Comparison of ENCODE assay signal across 8 cellular contexts in the genomic region with DNA sequence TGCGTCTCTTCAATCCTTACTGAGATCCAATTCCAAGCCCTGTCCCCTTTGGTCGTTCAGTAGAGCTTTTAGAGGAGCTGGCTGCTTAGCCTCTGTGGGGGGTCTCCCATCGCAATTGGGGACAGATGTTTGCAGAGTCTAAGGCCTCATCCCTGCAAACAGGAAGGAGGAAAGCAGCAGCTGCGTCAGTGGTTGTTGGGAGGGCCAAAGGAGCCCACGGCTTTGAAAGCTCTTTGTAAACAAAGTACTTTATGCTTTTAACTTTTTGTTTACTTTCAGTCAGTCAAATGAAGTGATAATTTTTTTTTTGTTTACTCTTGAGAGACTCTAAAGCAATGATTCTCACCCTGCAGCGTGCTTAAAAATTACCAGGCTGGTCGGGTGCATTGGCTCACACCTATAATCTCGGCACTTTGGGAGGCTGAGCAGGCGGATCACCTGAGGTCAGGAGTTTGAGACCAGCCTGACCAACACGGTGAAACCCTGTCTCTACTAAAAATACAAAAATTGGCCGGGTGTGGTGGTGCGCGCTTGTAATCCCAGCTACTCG. TPM values are rescaled to one million over a fixed set of nuclear protein-coding genes. Genes with fewer than 3 reads are reported as not detected.
DNase-seq lines count a peak whose midpoint lies in the region; ATAC-seq and TF ChIP-seq lines count a peak whose summit lies in the region.

No MANE protein-coding gene starts in this region.

- H3K4me3 ChIP-seq in endodermal cell (ENCODE audit: low read length) = no peak overlapping the region
- no peak overlapping the region for H3K4me3 ChIP-seq in prostate gland
- H3K4me3 ChIP-seq in thyroid gland (replicated peaks in 1 of 3) = no peak overlapping the region

- peaks cover 65% of the 10 kb centered on the region for H3K36me3 Mint-ChIP-seq in endodermal cell (ENCODE audit: low read depth)
- no peaks in the 10 kb centered on the region for H3K36me3 Mint-ChIP-seq in activated CD4-positive, alpha-beta T cell treated with anti-CD3 and anti-CD28 coated beads, Interleukin-2, amount 10 ng/mL, durations not matched to agents 24 days and 14 days (ENCODE audit: low read depth)

- ATAC-seq in GM21526 (IDR thresholded peaks at IDR 0.05; ENCODE audit: low FRiP score, unreplicated experiment) (no peak), HG02763 (IDR thresholded peaks at IDR 0.05; ENCODE audit: unreplicated experiment) (no peak)

- no peaks in the 10 kb centered on the region for H3K27me3 Mint-ChIP-seq in endodermal cell (ENCODE audit: insufficient read depth)
- peaks cover 5% of the 10 kb centered on the region for H3K27me3 Mint-ChIP-seq in activated CD4-positive, alpha-beta T cell treated with anti-CD3 and anti-CD28 coated beads, Interleukin-2, amount 10 ng/mL, durations not matched to agents 24 days and 14 days

- H3K9me3 ChIP-seq in endodermal cell (ENCODE audit: control insufficient read depth, low read length) (no peaks in the 10 kb centered on the region), prostate gland (no peaks in the 10 kb centered on the region), thyroid gland (no peaks in the 10 kb centered on the region)

- DNase-seq in DMS53 treated with DMSO at 0.1 percent for 48 hours (lab: John Stamatoyannopoulos, UW; ENCODE audit: unreplicated experiment) = peak; percentile 69
- peak; percentile 72 for DNase-seq in NCI-H146 treated with DMSO at 0.1 percent for 48 hours (lab: John Stamatoyannopoulos, UW; ENCODE audit: unreplicated experiment)
- peak; percentile 91 for DNase-seq in endodermal cell
- DNase-seq in prostate gland (ENCODE audit: low spot score) = no peak
- no peak for DNase-seq in thyroid gland
- no peak for DNase-seq in activated CD4-positive, alpha-beta T cell treated with anti-CD3 and anti-CD28 coated beads, Interleukin-2, amount 10 ng/mL, durations not matched to agents 24 days and 14 days

- TF ChIP-seq POLR2A in prostate gland (IDR thresholded peaks at IDR 0.05) = no peak
- TF ChIP-seq POLR2A in thyroid gland (IDR thresholded peaks at IDR 0.05) = no peak

- H3K27me3 ChIP-seq in endodermal cell (ENCODE audit: control insufficient read depth, insufficient read depth, low read length, poor library complexity, severe bottlenecking) (no peaks in the 10 kb centered on the region), prostate gland (replicated peaks; ENCODE audit: insufficient read depth) (no peaks in the 10 kb centered on the region), thyroid gland (no peaks in the 10 kb centered on the region)

- H3K27ac ChIP-seq in endodermal cell (ENCODE audit: low read depth, low read length) = no peak overlapping the region
- H3K27ac ChIP-seq in prostate gland = peak overlapping the region; percentile 49 to 50
- no peak overlapping the region for H3K27ac ChIP-seq in thyroid gland

- TF ChIP-seq CTCF in endodermal cell (conservative IDR thresholded peaks at IDR 0.05) = no peak
- no peak for TF ChIP-seq CTCF in prostate gland (IDR thresholded peaks at IDR 0.05)
- TF ChIP-seq CTCF in thyroid gland (IDR thresholded peaks at IDR 0.05) = no peak

- peaks cover 32% of the 10 kb centered on the region for H3K4me1 Mint-ChIP-seq in endodermal cell
- H3K4me1 Mint-ChIP-seq in activated CD4-positive, alpha-beta T cell treated with anti-CD3 and anti-CD28 coated beads, Interleukin-2, amount 10 ng/mL, durations not matched to agents 24 days and 14 days = peaks cover 18% of the 10 kb centered on the region

- no peak overlapping the region for H3K4me3 Mint-ChIP-seq in endodermal cell
- no peak overlapping the region for H3K4me3 Mint-ChIP-seq in activated CD4-positive, alpha-beta T cell treated with anti-CD3 and anti-CD28 coated beads, Interleukin-2, amount 10 ng/mL, durations not matched to agents 24 days and 14 days

- no peak overlapping the region for H3K9ac ChIP-seq in endodermal cell (ENCODE audit: extremely low read depth, low read length, poor library complexity, severe bottlenecking)

- no peaks in the 10 kb centered on the region for H3K9me3 Mint-ChIP-seq in endodermal cell
- no peaks in the 10 kb centered on the region for H3K9me3 Mint-ChIP-seq in activated CD4-positive, alpha-beta T cell treated with anti-CD3 and anti-CD28 coated beads, Interleukin-2, amount 10 ng/mL, durations not matched to agents 24 days and 14 days

- WGBS in endodermal cell (ENCODE audit: insufficient coverage in 1 of 2, insufficient read length in 1 of 2), 2 experiments = 54 to 66% methylated on average over 13 to 14 of the region's 14 CpGs
- 49% methylated on average over 14 of the region's 14 CpGs for WGBS in prostate gland
- WGBS in thyroid gland, 2 donors = 47 to 58% methylated on average over 14 of the region's 14 CpGs

- H3K27ac Mint-ChIP-seq in endodermal cell = peak overlapping the region; percentile 64
- H3K27ac Mint-ChIP-seq in activated CD4-positive, alpha-beta T cell treated with anti-CD3 and anti-CD28 coated beads, Interleukin-2, amount 10 ng/mL, durations not matched to agents 24 days and 14 days = no peak overlapping the region

- intact Hi-C loops in prostate gland (cut with DNase I) = loop anchor here (10.0 kb wide), 2 partner anchors 228 to 448 kb away; a partner anchor contains a TSS
- intact Hi-C loops in thyroid gland (cut with DNase I) = loop anchor here (5.0 to 10.0 kb wide), 2 partner anchors 451 to 748 kb away; a partner anchor contains a TSS
- intact Hi-C loops in activated CD4-positive, alpha-beta T cell treated with anti-CD3 and anti-CD28 coated beads, Interleukin-2, amount 10 ng/mL, durations not matched to agents 24 days and 14 days (cut with micrococcal nuclease) = loop anchor here (5.0 kb wide), 2 partner anchors 159 to 194 kb away; no protein-coding TSS in a partner anchor

- H3K36me3 ChIP-seq in endodermal cell (ENCODE audit: control insufficient read depth, insufficient read depth, low read length) (peaks cover 94% of the 10 kb centered on the region), prostate gland (peaks cover 2 to 5% of the 10 kb centered on the region in 2 donors), thyroid gland (no peaks in the 10 kb centered on the region)

- H3K4me1 ChIP-seq in endodermal cell (ENCODE audit: control insufficient read depth, insufficient read depth, low read length) = peaks cover 3% of the 10 kb centered on the region
- no peaks in the 10 kb centered on the region for H3K4me1 ChIP-seq in prostate gland (replicated peaks)
- H3K4me1 ChIP-seq in thyroid gland = no peaks in the 10 kb centered on the region

RNA-seq across cellular contexts. Expression of gene GREB1, which starts 49.4 kb away (rescaled TPM):
- total RNA-seq in endodermal cell (100 to 1,000 TPM in 1 of 2 donors, 10 to 100 TPM in 1; 86.4 to 106 TPM), prostate gland (100 to 1,000 TPM; 224 to 392 TPM), thyroid gland (1 to 10 TPM in 3 of 4 donors, under 1 TPM in 1; 0.94 to 4.2 (median 2.0) TPM)
- polyA plus RNA-seq in endodermal cell (2013, experiment 1 of 2) = 37.0 TPM
- polyA plus RNA-seq in endodermal cell (2013, experiment 2 of 2) = 37.3 TPM
- total RNA-seq in activated CD4-positive, alpha-beta T cell treated with anti-CD3 and anti-CD28 coated beads, Interleukin-2, amount 10 ng/mL, durations not matched to agents 24 days and 14 days = 0.05 and 0.24 TPM in 2 replicates

Comparison
In these comparisons a context has a peak if more than half of its experiments do, and no peak if none do; other contexts are left out.
1. DNase-seq: peak in DMS53 treated with DMSO at 0.1 percent for 48 hours (single experiment), NCI-H146 treated with DMSO at 0.1 percent for 48 hours (single experiment) and endodermal cell (single experiment); none in prostate gland (single experiment), thyroid gland (0 of 2) and activated CD4-positive, alpha-beta T cell treated with anti-CD3 and anti-CD28 coated beads, Interleukin-2, amount 10 ng/mL, durations not matched to agents 24 days and 14 days (single experiment).
2. H3K27ac ChIP-seq: peak in prostate gland (2 of 2); none in endodermal cell (single experiment) and thyroid gland (0 of 3).
3. RNA of gene GREB1, which starts 49.4 kb away (total RNA-seq): 224 to 392 TPM in prostate gland and 86.4 to 106 TPM in endodermal cell; 0.94 to 4.2 TPM in thyroid gland and 0.05 to 0.24 TPM in activated CD4-positive, alpha-beta T cell treated with anti-CD3 and anti-CD28 coated beads, Interleukin-2, amount 10 ng/mL, durations not matched to agents 24 days and 14 days; every median in the first group is over 10 times any median in the second.